ENCODE assay signal across 14 cellular contexts in the genomic region with DNA sequence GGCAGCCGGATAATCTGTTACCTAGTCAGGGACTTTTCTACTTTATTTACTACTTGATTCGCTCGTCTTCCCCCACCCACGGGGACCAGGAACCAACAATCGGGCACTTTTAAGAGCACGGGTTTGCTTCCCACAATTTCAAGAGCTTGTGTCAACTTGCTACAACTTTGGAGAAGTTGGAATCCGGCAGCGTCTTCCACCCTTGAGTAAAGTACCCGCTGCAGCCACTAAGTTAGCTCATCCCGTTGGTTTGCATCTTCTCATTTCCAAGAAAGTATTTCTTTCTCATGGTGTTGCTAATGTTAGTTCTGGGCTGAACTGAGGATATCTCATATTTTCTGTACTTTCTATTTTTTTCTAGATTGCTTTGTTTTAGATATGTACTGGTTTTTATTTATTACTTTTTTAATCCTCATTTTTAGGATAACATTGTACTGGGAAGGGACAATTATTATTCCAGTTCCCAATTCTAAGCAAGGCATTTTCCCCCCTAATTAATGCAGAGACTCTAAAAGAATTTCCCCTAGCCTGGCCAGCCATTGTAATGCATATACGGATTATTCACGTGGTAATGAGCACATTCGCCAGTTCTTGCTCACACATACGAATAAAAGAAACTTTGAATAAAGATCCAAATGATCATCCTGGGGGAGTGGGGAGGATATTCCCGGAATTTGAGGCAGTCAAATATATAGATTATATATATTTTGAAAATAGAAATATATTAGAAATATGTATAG. TPM values are rescaled to one million over a fixed set of nuclear protein-coding genes. Genes with fewer than 3 reads are reported as not detected.
DNase-seq lines count a peak whose midpoint lies in the region; ATAC-seq and TF ChIP-seq lines count a peak whose summit lies in the region.
"Had no signal": no experiment of that assay in that cellular context is flagged by ENCODE, and none has a peak within 500 bp of the region (broad histone marks: within the 10 kb centered on the region; RNA-seq: fewer than 3 reads in every experiment).

No MANE protein-coding gene starts in this region.

- H3K27me3 Mint-ChIP-seq in H9 (ENCODE audit: low read depth) = no peaks in the 10 kb centered on the region; the same call in 1 of the 2 replicates

- TF ChIP-seq POLR2A in esophagus muscularis mucosa (IDR thresholded peaks at IDR 0.05; ENCODE audit: low read depth) (no peak), prostate gland (IDR thresholded peaks at IDR 0.05) (no peak)

- H3K14ac ChIP-seq in H9 (ENCODE audit: insufficient read depth, low read length) = peak overlapping the region; percentile 54; the same call in 1 of the 2 replicates

- TF ChIP-seq CTCF in H9 (conservative IDR thresholded peaks at IDR 0.05) (no peak), OCI-LY7 (conservative IDR thresholded peaks at IDR 0.05; ENCODE audit: low read length) (no peak), esophagus muscularis mucosa (IDR thresholded peaks at IDR 0.05) (no peak), prostate gland (IDR thresholded peaks at IDR 0.05) (no peak)

- H3K56ac ChIP-seq in H9 (ENCODE audit: insufficient read length, low read depth, low read length) = no peak overlapping the region

- ATAC-seq in GM19395 (IDR thresholded peaks at IDR 0.05; ENCODE audit: unreplicated experiment) = no peak
- ATAC-seq: activated CD4-positive, CD25-positive, alpha-beta regulatory T cell treated with anti-CD3 and anti-CD28 coated beads, Interleukin-2, amount 50 U/mL, for 24 hours; left lobe of liver; natural killer cell treated with Interleukin-12 subunit alpha and Interleukin-12 subunit beta and Interleukin-15 and Interleukin-18, amount 100 ng/mL, for 72 hours had no signal

- H3K4me3 ChIP-seq in OCI-LY7 (ENCODE audit: low read depth, low read length, poor library complexity, severe bottlenecking) = peak overlapping the region; percentile 91
- peak overlapping the region; percentile 13 to 25 (median 15) for H3K4me3 ChIP-seq in esophagus muscularis mucosa
- peak overlapping the region; percentile 9 to 15 for H3K4me3 ChIP-seq in prostate gland

- H3K4me2 ChIP-seq in H9 (ENCODE audit: insufficient read depth, insufficient read length, low read length) (peak overlapping the region; percentile 80), OCI-LY7 (ENCODE audit: low read length) (peak overlapping the region; percentile 94)

- H3K9me3 ChIP-seq in H9 (ENCODE audit: control insufficient read depth, low read depth, low read length) (no peaks in the 10 kb centered on the region), OCI-LY7 (ENCODE audit: low read length) (no peaks in the 10 kb centered on the region), esophagus muscularis mucosa (no peaks in the 10 kb centered on the region), prostate gland (no peaks in the 10 kb centered on the region)

- H3K23me2 ChIP-seq in H9 (ENCODE audit: insufficient read length, low read depth, low read length, poor library complexity, severe bottlenecking) = peaks cover 7% of the 10 kb centered on the region

- H2BK15ac ChIP-seq in H9 (ENCODE audit: low read depth, low read length) = no peak overlapping the region

- no peaks in the 10 kb centered on the region for H3K79me1 ChIP-seq in H9 (ENCODE audit: insufficient read depth, low read depth, low read length, poor library complexity, severe bottlenecking)

- H3K36me3 Mint-ChIP-seq in H9 (ENCODE audit: insufficient read depth in 1 of 3, low read depth in 3 of 3) = peaks cover 33 to 78% (median 69%) of the 10 kb centered on the region in 3 experiments

- H3K36me3 ChIP-seq in OCI-LY7 (ENCODE audit: insufficient read depth, low read length) (no peaks in the 10 kb centered on the region), esophagus muscularis mucosa (no peaks in the 10 kb centered on the region), prostate gland (no peaks in the 10 kb centered on the region)

- no peaks in the 10 kb centered on the region for H3K9me2 ChIP-seq in OCI-LY7 (ENCODE audit: insufficient read depth, low read length)

- H2AFZ ChIP-seq in H9 (ENCODE audit: low read length) (no peak overlapping the region), OCI-LY7 (ENCODE audit: low read length) (peak overlapping the region; percentile 62; the same call in 1 of the 2 replicates)

- H2BK20ac ChIP-seq in H9 (ENCODE audit: low read depth, low read length, poor library complexity, severe bottlenecking) = no peak overlapping the region

- no peaks in the 10 kb centered on the region for H3K27me3 ChIP-seq in H9 (ENCODE audit: insufficient read depth, low read length)
- H3K27me3 ChIP-seq in esophagus muscularis mucosa = peaks cover 0 to 100% (median 79%) of the 10 kb centered on the region in 4 donors
- H3K27me3 ChIP-seq in prostate gland (replicated peaks; ENCODE audit: insufficient read depth) = peaks cover 9% of the 10 kb centered on the region

- no peak for TF ChIP-seq EP300 in esophagus muscularis mucosa (IDR thresholded peaks at IDR 0.05)

- H3T11ph ChIP-seq in H9 (ENCODE audit: low read length) = no peak overlapping the region

- no TSS peak for BruUV-seq in OCI-LY7 (replicated peaks; lab: Mats Ljungman, UMichigan)

- no peak overlapping the region; a peak in 3 of 5 replicates for H3K4me3 Mint-ChIP-seq in H9
- H3K4me3 Mint-ChIP-seq: dendritic cell treated with granulocyte-macrophage colony-stimulating factor and Interleukin-4, amounts not matched to agents 40 ng/mL and 50 ng/mL, for 4 days; natural killer cell treated with Interleukin-12 subunit alpha and Interleukin-12 subunit beta and Interleukin-15 and Interleukin-18, amount 100 ng/mL, for 72 hours had no signal

- H3K79me2 ChIP-seq in H9 (ENCODE audit: insufficient read depth, low read length) = peaks cover 34% of the 10 kb centered on the region; the same call in 1 of the 2 replicates
- H3K79me2 ChIP-seq in OCI-LY7 (ENCODE audit: insufficient read depth, low read depth, low read length) = peaks cover 70% of the 10 kb centered on the region

- no peak overlapping the region for H3K4ac ChIP-seq in H9 (ENCODE audit: low read depth, low read length)

- H2AK5ac ChIP-seq in H9 (ENCODE audit: insufficient read length, low read length) = no peak overlapping the region

- POLR2A ChIA-PET in OCI-LY7 (lab: Charles Lee) = interaction anchor here (0.5 to 0.7 kb wide), 2 partner anchors 199 to 294 kb away, joined by 3 read pairs; no protein-coding TSS in a partner anchor

- H3K4me1 ChIP-seq in H9 (ENCODE audit: insufficient read depth, low read length) = peaks cover 5% of the 10 kb centered on the region; the same call in 1 of the 2 replicates
- H3K4me1 ChIP-seq in OCI-LY7 (ENCODE audit: insufficient read depth, low read length, poor library complexity, severe bottlenecking) = peaks cover 40% of the 10 kb centered on the region
- H3K4me1 ChIP-seq in esophagus muscularis mucosa = peaks cover 10 to 33% (median 30%) of the 10 kb centered on the region in 4 donors
- peaks cover 3% of the 10 kb centered on the region for H3K4me1 ChIP-seq in prostate gland (replicated peaks)

- no peak overlapping the region for H4K91ac ChIP-seq in H9 (ENCODE audit: insufficient read length, low read depth, low read length)

- DNase-seq in H9 = no peak
- peak; percentile 41 for DNase-seq in OCI-LY7 (ENCODE audit: low spot score)
- DNase-seq in esophagus muscularis mucosa (ENCODE audit: extremely low spot score) = peak; percentile 4
- DNase-seq in prostate gland (ENCODE audit: low spot score) = peak; percentile 55
- DNase-seq in EL = no peak
- DNase-seq in SHP77 (lab: John Stamatoyannopoulos, UW) = no peak
- DNase-seq in OCI-M2 (lab: John Stamatoyannopoulos, UW; ENCODE audit: unreplicated experiment) = no peak
- DNase-seq: activated T-cell treated with anti-CD3 and anti-CD28 coated beads, Interleukin-2, amount 50 U/mL, for 1 hour had no signal

- peak overlapping the region; percentile 36 for H2BK5ac ChIP-seq in H9 (ENCODE audit: insufficient read length, low read length)

- H3K23ac ChIP-seq in H9 (ENCODE audit: insufficient read length, low read depth, low read length) = no peak overlapping the region

- H2BK120ac ChIP-seq in H9 (ENCODE audit: low read depth, low read length, poor library complexity, severe bottlenecking) = no peak overlapping the region

- peaks cover 7 to 10% of the 10 kb centered on the region in 2 experiments; a peak in 4 of 5 replicates for H3K9me3 Mint-ChIP-seq in H9
- H3K9me3 Mint-ChIP-seq: dendritic cell treated with granulocyte-macrophage colony-stimulating factor and Interleukin-4, amounts not matched to agents 40 ng/mL and 50 ng/mL, for 4 days had no signal

- peak overlapping the region; percentile 87 for H3K18ac ChIP-seq in H9 (ENCODE audit: insufficient read length, low read depth, low read length)

- peaks cover 3% of the 10 kb centered on the region for H4K20me1 ChIP-seq in H9 (ENCODE audit: control insufficient read depth, insufficient read depth, insufficient read length)
- no peaks in the 10 kb centered on the region for H4K20me1 ChIP-seq in OCI-LY7 (ENCODE audit: insufficient read depth, low read length)

- no CpG with 5 or more reads among the region's 15 CpGs for WGBS in H9 (ENCODE audit: extremely low coverage, insufficient read length, low lambda C conversion rate)
- WGBS in esophagus muscularis mucosa = 21% methylated on average over 15 of the region's 15 CpGs
- WGBS in prostate gland = 10% methylated on average over 15 of the region's 15 CpGs

- no peak overlapping the region for H4K8ac ChIP-seq in H9 (replicated peaks; ENCODE audit: insufficient read length, low read depth, low read length)

- peak overlapping the region; percentile 76 for H3K9ac ChIP-seq in H9 (ENCODE audit: extremely low read depth, insufficient read length, low read length)

- H3K27ac ChIP-seq in H9 (ENCODE audit: insufficient read length, low read depth, low read length) = peak overlapping the region; percentile 98
- H3K27ac ChIP-seq in OCI-LY7 (ENCODE audit: low read depth, low read length, poor library complexity, severe bottlenecking) = peak overlapping the region; percentile 84
- no peak overlapping the region for H3K27ac ChIP-seq in esophagus muscularis mucosa (replicated peaks in 1 of 4)
- H3K27ac ChIP-seq in prostate gland = peak overlapping the region; percentile 70 to 82
- H3K27ac ChIP-seq: C4-2B had no signal

- H3K4me1 Mint-ChIP-seq in H9 = peaks cover 42 to 43% of the 10 kb centered on the region in 2 experiments

- H3K27ac Mint-ChIP-seq in H9 = peak overlapping the region; percentile 97 to 100 (median 100)
- H3K27ac Mint-ChIP-seq: dendritic cell treated with granulocyte-macrophage colony-stimulating factor and Interleukin-4, amounts not matched to agents 40 ng/mL and 50 ng/mL, for 4 days; natural killer cell treated with Interleukin-12 subunit alpha and Interleukin-12 subunit beta and Interleukin-15 and Interleukin-18, amount 100 ng/mL, for 72 hours had no signal

- intact Hi-C loops in OCI-LY7 (cut with micrococcal nuclease; ENCODE audit: unreplicated experiment) = loop anchor here (10.0 kb wide), 2 partner anchors 89 to 179 kb away; no protein-coding TSS in a partner anchor
- intact Hi-C loops in esophagus muscularis mucosa (cut with DNase I) = no loop called here
- intact Hi-C loops in prostate gland (cut with DNase I) = no loop called here

- no peak overlapping the region for H4K5ac ChIP-seq in H9 (ENCODE audit: insufficient read length, low read depth, low read length)

- CTCF ChIA-PET in OCI-LY7 (lab: Charles Lee; ENCODE audit: unreplicated experiment) = no interaction called here

- H2BK12ac ChIP-seq in H9 (ENCODE audit: insufficient read length, low read depth, low read length) = peak overlapping the region; percentile 26

RNA-seq across cellular contexts. Expression of a gene that starts 4.0 kb away (rescaled TPM):
- total RNA-seq in H9 (2021) = 307 and 316 TPM in 2 replicates
- 33.5 and 36.3 TPM in 2 replicates for total RNA-seq in OCI-LY7 (2014; rRNA removed; shearing (Covaris generic))
- total RNA-seq in OCI-LY7 (2022) = 11.3 and 11.5 TPM in 2 replicates
- total RNA-seq in esophagus muscularis mucosa = 1 to 10 TPM; 2.5 to 7.3 (median 4.0) TPM
- 10 to 100 TPM; 10.5 to 17.8 TPM for total RNA-seq in prostate gland
- total RNA-seq: natural killer cell treated with Interleukin-12 subunit alpha and Interleukin-12 subunit beta and Interleukin-15 and Interleukin-18, amount 100 ng/mL, for 72 hours had no signal

Comparison
In these comparisons a context has a peak if more than half of its experiments do, and no peak if none do; other contexts are left out.
1. DNase-seq: peak in OCI-LY7 (single experiment), esophagus muscularis mucosa (single experiment) and prostate gland (single experiment); none in H9 (single experiment), EL (single experiment), SHP77 (0 of 2) and OCI-M2 (single experiment).
2. H3K27ac ChIP-seq: peak in H9 (single experiment), OCI-LY7 (single experiment) and prostate gland (2 of 2); none in esophagus muscularis mucosa (0 of 4).
3. H3K4me3 ChIP-seq: peak in every context shown above with its lines; median percentile 91 in OCI-LY7; 15 in esophagus muscularis mucosa; 12 in prostate gland.